ENCODE assay signal across 1 cellular context in genomic region chr5:148397968-148398595, GRCh38.
TF ChIP-seq lines count a peak whose summit lies in the region.

No MANE protein-coding gene starts in this region.

TF ChIP-seq in K562, 482 proteins besides CTCF, POLR2A, EP300 and RAD21 (continued from another document and continues in another):
- no peak for TF ChIP-seq PBX2 (CRISPR knock-in tag; IDR thresholded peaks at IDR 0.05; ENCODE audit: low read depth)
- peak; percentile 81 for TF ChIP-seq PBX2 (tag; conservative IDR thresholded peaks at IDR 0.05; ENCODE audit: low read depth)
- no peak for TF ChIP-seq ZNF507 (tag; conservative IDR thresholded peaks at IDR 0.05)
- 0 out of 4 replicates have a peak, but pooled peaks of 1 of the 2 experiments have one; percentile 30 for TF ChIP-seq ZNF318 (IDR thresholded peaks at IDR 0.05; ENCODE audit: borderline replicate concordance in 1 of 2, low read depth in 1 of 2)
- no peak for TF ChIP-seq ZHX1 (conservative IDR thresholded peaks at IDR 0.05; ENCODE audit: low read length)
- no peak for TF ChIP-seq ZNF280A (IDR thresholded peaks at IDR 0.05; ENCODE audit: low read depth, partially characterized antibody)
- TF ChIP-seq NCOR1 (IDR thresholded peaks at IDR 0.05), result no peak
- TF ChIP-seq ZNF324 (CRISPR knock-in tag; IDR thresholded peaks at IDR 0.05), result no peak
- peak; percentile 64 for TF ChIP-seq BRD9 (IDR thresholded peaks at IDR 0.05; ENCODE audit: low read depth, partially characterized antibody)
- peak; percentile 62 for TF ChIP-seq ZEB2 (IDR thresholded peaks at IDR 0.05)
- no peak for TF ChIP-seq EZH2 (IDR thresholded peaks at IDR 0.05; ENCODE audit: borderline replicate concordance, low read depth, low read length)
- no peak for TF ChIP-seq BRF1 (IDR thresholded peaks at IDR 0.05; ENCODE audit: borderline replicate concordance, extremely low read depth, insufficient read length)
- no peak for TF ChIP-seq ZNF589 (CRISPR knock-in tag; IDR thresholded peaks at IDR 0.05; ENCODE audit: low read depth)
- no peak for TF ChIP-seq ZBTB43 (CRISPR knock-in tag; IDR thresholded peaks at IDR 0.05)
- peak; percentile 62 for TF ChIP-seq SMARCA4 (IDR thresholded peaks at IDR 0.05)
- peak; percentile 58; the same call in 1 of the 2 replicates for TF ChIP-seq DPF2 (IDR thresholded peaks at IDR 0.05)
- peak; percentile 76 to 84 for TF ChIP-seq TRIM24 (IDR thresholded peaks at IDR 0.05)
- TF ChIP-seq ZNF384 (IDR thresholded peaks at IDR 0.05; ENCODE audit: low read depth, low read length), result peak; percentile 79
- TF ChIP-seq CXXC5 (CRISPR knock-in tag; IDR thresholded peaks at IDR 0.05), result peak; percentile 29; the same call in 1 of the 2 replicates
- TF ChIP-seq ARID1B (IDR thresholded peaks at IDR 0.05), result peak; percentile 71
- TF ChIP-seq TEAD4 (IDR thresholded peaks at IDR 0.05; ENCODE audit: low read length), result no peak
- TF ChIP-seq TEAD4 (CRISPR knock-in tag; IDR thresholded peaks at IDR 0.05; ENCODE audit: borderline replicate concordance), result no peak
- peak; percentile 77; the same call in 1 of the 2 replicates for TF ChIP-seq IRF9 (tag; IDR thresholded peaks at IDR 0.05)
- no peak for TF ChIP-seq YBX1 (IDR thresholded peaks at IDR 0.05)
- no peak for TF ChIP-seq NR2C2 (CRISPR knock-in tag; IDR thresholded peaks at IDR 0.05)
- TF ChIP-seq NR2C2 (tag; IDR thresholded peaks at IDR 0.05), result peak; percentile 76
- TF ChIP-seq SMARCE1 (IDR thresholded peaks at IDR 0.05), result peak; percentile 85; the same call in 1 of the 2 replicates
- TF ChIP-seq MTA1 (IDR thresholded peaks at IDR 0.05; ENCODE audit: borderline replicate concordance), result no peak
